33 cellular contexts compared by ENCODE assay signal in genomic region chr16:17544304-17544703, GRCh38.
"Had no signal": no experiment of that assay in that cellular context is flagged by ENCODE, and none has a peak within 500 bp of the region (broad histone marks: within the 10 kb centered on the region; RNA-seq: fewer than 3 reads in every experiment).

No MANE protein-coding gene starts in this region.

- H3K4me3 ChIP-seq: MG63 had no signal

- H3K27me3 ChIP-seq: MG63 had no signal

- DNase-seq: Kasumi-1, MM.1S, MV-4-11, NCI-H1048, NCI-H1092, NCI-H1092 treated with DMSO at 0.1 percent for 48 hours, NCI-H1105, NCI-H1105 treated with DMSO at 0.1 percent for 48 hours, NCI-H1417 treated with DMSO at 0.1 percent for 48 hours, NCI-H1436, NCI-H1436 treated with DMSO at 0.1 percent for 48 hours, NCI-H146, NCI-H1694, NCI-H1694 treated with DMSO at 0.1 percent for 48 hours, NCI-H187, NCI-H187 treated with DMSO at 0.1 percent for 48 hours, NCI-H1930, NCI-H2029, NCI-H2029 treated with DMSO at 0.1 percent for 48 hours, NCI-H2081, NCI-H2081 treated with DMSO at 0.1 percent for 48 hours, NCI-H2107, NCI-H2171, NCI-H2171 treated with DMSO at 0.1 percent for 48 hours, NCI-H2227 treated with DMSO at 0.1 percent for 48 hours, NCI-H226, NCI-H345, NCI-H446, NCI-H446 treated with DMSO at 0.1 percent for 48 hours, NCI-H510A, NCI-H510A treated with DMSO at 0.1 percent for 48 hours, NCI-H524 had no signal

- H3K36me3 ChIP-seq: MG63 had no signal
